Comparison of ENCODE assay signal across 29 cellular contexts in genomic region chr10:130167193-130167592, GRCh38. TPM values are rescaled to one million over a fixed set of nuclear protein-coding genes. Genes with fewer than 3 reads are reported as not detected.
"Had no signal": no experiment of that assay in that cellular context is flagged by ENCODE, and none has a peak within 500 bp of the region (broad histone marks: within the 10 kb centered on the region; RNA-seq: fewer than 3 reads in every experiment).

No MANE protein-coding gene starts in this region.

- H3K27ac Mint-ChIP-seq: activated naive CD4-positive, alpha-beta T cell treated with anti-CD3 and anti-CD28 coated beads, Interleukin-2, amount 10 ng/mL, durations not matched to agents 7 days and 5 days; activated naive CD4-positive, alpha-beta T cell treated with anti-CD3 and anti-CD28 coated beads, Interleukin-2, amount 50 U/mL, for 72 hours; activated T-cell treated with anti-CD3 and anti-CD28 coated beads, Interleukin-2, amount 50 U/mL, for 24 hours; activated T-cell treated with anti-CD3 and anti-CD28 coated beads, Interleukin-2, amount 50 U/mL, for 72 hours had no signal

- H3K27ac ChIP-seq: adrenal gland, body of pancreas, epithelial cell of prostate, esophagus squamous epithelium, gastroesophageal sphincter had no signal

- H3K27me3 Mint-ChIP-seq: activated naive CD4-positive, alpha-beta T cell treated with anti-CD3 and anti-CD28 coated beads, Interleukin-2, amount 10 ng/mL, durations not matched to agents 7 days and 5 days; activated T-cell treated with anti-CD3 and anti-CD28 coated beads, Interleukin-2, amount 50 U/mL, for 24 hours had no signal

- FAIRE-seq: colon, endometrium, endothelial cell of umbilical vein had no signal

- H3K27me3 ChIP-seq: adrenal gland, body of pancreas, esophagus squamous epithelium, gastroesophageal sphincter had no signal

- DNase-seq: activated CD4-positive, alpha-beta T cell treated with anti-CD3 and anti-CD28 coated beads for 4 hours; activated CD4-positive, alpha-beta T cell treated with anti-CD3 and anti-CD28 coated beads, Interleukin-2, amount 50 U/mL, for 1 hour; activated CD4-positive, alpha-beta T cell treated with anti-CD3 and anti-CD28 coated beads, Interleukin-2, amount 50 U/mL, for 48 hours; activated CD4-positive, CD25-positive, alpha-beta regulatory T cell; activated CD4-positive, CD25-positive, alpha-beta regulatory T cell treated with anti-CD3 and anti-CD28 coated beads, Interleukin-2, amount 50 U/mL, for 72 hours; activated CD8-positive, alpha-beta memory T cell treated with anti-CD3 and anti-CD28 coated beads, Interleukin-2, amount 50 U/mL, for 48 hours; activated gamma-delta T cell; activated naive CD4-positive, alpha-beta T cell; activated naive CD4-positive, alpha-beta T cell treated with anti-CD3 and anti-CD28 coated beads, Interleukin-2, amount 10 ng/mL, durations not matched to agents 7 days and 5 days; activated T-cell treated with anti-CD3 and anti-CD28 coated beads for 4 hours; activated T-cell treated with anti-CD3 and anti-CD28 coated beads, Interleukin-2, amount 50 U/mL, for 24 hours; activated T-cell treated with anti-CD3 and anti-CD28 coated beads, Interleukin-2, amount 50 U/mL, for 72 hours; adrenal gland; amygdala; aorta; body of pancreas; caudate nucleus; cortex of kidney; dermis blood vessel endothelial cell; effector CD4-positive, alpha-beta T cell; esophagus squamous epithelium; foreskin melanocyte had no signal

- H3K4me3 ChIP-seq: adrenal gland, body of pancreas, esophagus squamous epithelium, gastroesophageal sphincter had no signal

- H3K4me1 ChIP-seq: adrenal gland, body of pancreas, esophagus squamous epithelium, gastroesophageal sphincter had no signal

- H3K9me3 ChIP-seq: adrenal gland, body of pancreas, esophagus squamous epithelium, gastroesophageal sphincter had no signal

- ATAC-seq: activated T-cell treated with anti-CD3 and anti-CD28 coated beads, Interleukin-2, amount 50 U/mL, for 72 hours; body of pancreas; gastroesophageal sphincter had no signal

- H3K9me3 Mint-ChIP-seq: activated naive CD4-positive, alpha-beta T cell treated with anti-CD3 and anti-CD28 coated beads, Interleukin-2, amount 10 ng/mL, durations not matched to agents 7 days and 5 days; activated naive CD4-positive, alpha-beta T cell treated with anti-CD3 and anti-CD28 coated beads, Interleukin-2, amount 50 U/mL, for 72 hours; activated T-cell treated with anti-CD3 and anti-CD28 coated beads, Interleukin-2, amount 50 U/mL, for 24 hours; activated T-cell treated with anti-CD3 and anti-CD28 coated beads, Interleukin-2, amount 50 U/mL, for 72 hours had no signal

- H3K4me3 Mint-ChIP-seq: activated naive CD4-positive, alpha-beta T cell treated with anti-CD3 and anti-CD28 coated beads, Interleukin-2, amount 10 ng/mL, durations not matched to agents 7 days and 5 days; activated T-cell treated with anti-CD3 and anti-CD28 coated beads, Interleukin-2, amount 50 U/mL, for 24 hours; activated T-cell treated with anti-CD3 and anti-CD28 coated beads, Interleukin-2, amount 50 U/mL, for 72 hours had no signal

RNA-seq across cellular contexts. Expression of gene C10orf143, which starts 56.6 kb away (rescaled TPM):
- total RNA-seq: glomerular endothelial cell had no signal
